21 cellular contexts compared by ENCODE assay signal in the genomic region with DNA sequence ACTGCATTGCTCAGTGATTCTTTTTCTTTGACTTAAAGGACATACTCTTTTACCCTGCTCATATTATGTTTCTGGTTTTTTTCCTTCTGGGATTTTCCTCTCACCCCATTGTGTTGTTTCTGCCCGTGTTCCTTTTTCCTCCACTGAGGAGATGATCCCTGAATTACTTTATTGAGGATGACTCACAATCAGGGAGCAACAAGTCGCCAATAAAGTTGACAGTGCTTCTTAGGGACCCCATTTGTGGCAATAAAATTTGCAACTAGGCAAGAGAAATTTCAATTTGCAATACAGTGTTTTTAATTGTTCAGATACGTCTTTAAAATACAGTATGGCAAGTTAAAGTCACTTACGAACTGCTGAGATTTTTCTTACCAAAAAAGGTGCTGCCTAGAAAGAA.
"Had no signal": no experiment of that assay in that cellular context is flagged by ENCODE, and none has a peak within 500 bp of the region (broad histone marks: within the 10 kb centered on the region; RNA-seq: fewer than 3 reads in every experiment).

No MANE protein-coding gene starts in this region.

- H3K4me1 Mint-ChIP-seq: naive thymus-derived CD8-positive, alpha-beta T cell had no signal

- H3K27me3 Mint-ChIP-seq: dendritic cell treated with granulocyte-macrophage colony-stimulating factor and Interleukin-4, amounts not matched to agents 40 ng/mL and 50 ng/mL, for 4 days; effector memory CD8-positive, alpha-beta T cell; naive thymus-derived CD8-positive, alpha-beta T cell had no signal

- ATAC-seq: effector memory CD8-positive, alpha-beta T cell; left colon; mucosa of descending colon; naive thymus-derived CD8-positive, alpha-beta T cell; right cardiac atrium had no signal

- H3K9ac ChIP-seq: neural progenitor cell had no signal

- H3K27ac ChIP-seq: epithelial cell of prostate, neural progenitor cell, ovary, stomach, thoracic aorta, transverse colon had no signal

- H3K4me3 Mint-ChIP-seq: dendritic cell treated with granulocyte-macrophage colony-stimulating factor and Interleukin-4, amounts not matched to agents 40 ng/mL and 50 ng/mL, for 4 days; effector memory CD8-positive, alpha-beta T cell; naive thymus-derived CD8-positive, alpha-beta T cell; neural progenitor cell had no signal

- H3K4me3 ChIP-seq: esophagus squamous epithelium, mucosa of descending colon, neural progenitor cell, ovary, stomach, thoracic aorta, transverse colon had no signal

- H2AFZ ChIP-seq: neural progenitor cell had no signal

- H3K9me3 ChIP-seq: esophagus squamous epithelium, mucosa of descending colon, ovary, stomach, thoracic aorta, transverse colon had no signal

- H3K27me3 ChIP-seq: esophagus squamous epithelium, neural progenitor cell, ovary, stomach, transverse colon had no signal

- DNase-seq: effector memory CD8-positive, alpha-beta T cell; esophagus squamous epithelium; foreskin fibroblast; head of caudate nucleus; hippocampal formation; left colon; mucosa of descending colon; naive thymus-derived CD8-positive, alpha-beta T cell; nucleus accumbens; ovary; right cardiac atrium; small intestine; stimulated activated CD4-positive, alpha-beta T cell treated with anti-CD3 and anti-CD28 coated beads, Interleukin-12 subunit alpha, Interleukin-12 subunit beta, amount 100 ng/mL, for 4 hours; stimulated activated naive CD4-positive, alpha-beta T cell; stomach; substantia nigra; transverse colon had no signal

- H3K36me3 Mint-ChIP-seq: naive thymus-derived CD8-positive, alpha-beta T cell had no signal

- H3K27ac Mint-ChIP-seq: dendritic cell treated with granulocyte-macrophage colony-stimulating factor and Interleukin-4, amounts not matched to agents 40 ng/mL and 50 ng/mL, for 4 days; effector memory CD8-positive, alpha-beta T cell; naive thymus-derived CD8-positive, alpha-beta T cell; neural progenitor cell had no signal

- H3K4me2 ChIP-seq: neural progenitor cell had no signal

- H3K9me3 Mint-ChIP-seq: dendritic cell treated with granulocyte-macrophage colony-stimulating factor and Interleukin-4, amounts not matched to agents 40 ng/mL and 50 ng/mL, for 4 days; naive thymus-derived CD8-positive, alpha-beta T cell; neural progenitor cell had no signal

- H3K36me3 ChIP-seq: esophagus squamous epithelium, neural progenitor cell, ovary, stomach, thoracic aorta, transverse colon had no signal

- H3K4me1 ChIP-seq: neural progenitor cell had no signal
